11 cellular contexts compared by ENCODE assay signal in genomic region chr6:148501178-148501590, GRCh38.
DNase-seq lines count a peak whose midpoint lies in the region; ATAC-seq and TF ChIP-seq lines count a peak whose summit lies in the region.
"Had no signal": no experiment of that assay in that cellular context is flagged by ENCODE, and none has a peak within 500 bp of the region (broad histone marks: within the 10 kb centered on the region; RNA-seq: fewer than 3 reads in every experiment).

No MANE protein-coding gene starts in this region.

- intact Hi-C loops in left lung (cut with DNase I): no loop called here
- intact Hi-C loops in testis (cut with DNase I; ENCODE audit: low total_unique reads): no loop called here

- H3K4me3 ChIP-seq in cardiac fibroblast (replicated peaks in 1 of 2; ENCODE audit: low read depth in 2 of 2, low read length in 2 of 2) (no peak overlapping the region), left lung (no peak overlapping the region), testis (no peak overlapping the region)
- H3K4me3 ChIP-seq: GM12878, SK-N-MC had no signal

- WGBS in testis, 2 donors: 64 to 76% methylated on average over 5 of the region's 5 CpGs

- DNase-seq in HT-29 (ENCODE audit: low spot score) (peak; percentile 69), cardiac fibroblast (ENCODE audit: low read depth in 2 of 2) (peak; percentile 97 to 99), left lung (no peak), testis (peak; percentile 60), middle frontal gyrus (ENCODE audit: extremely low spot score, low spot score) (no peak)
- DNase-seq: hypothalamus had no signal

- no peak for TF ChIP-seq CTCF in cardiac fibroblast (IDR thresholded peaks at IDR 0.05; ENCODE audit: low read depth, low read length)
- TF ChIP-seq CTCF in left lung (IDR thresholded peaks at IDR 0.05): no peak
- TF ChIP-seq CTCF in testis (IDR thresholded peaks at IDR 0.05): no peak

- H3K4me1 ChIP-seq in left lung (peaks cover 0 to 4% of the 10 kb centered on the region in 2 donors), testis (peaks cover 16% of the 10 kb centered on the region)

- no peaks in the 10 kb centered on the region for H3K36me3 ChIP-seq in left lung
- H3K36me3 ChIP-seq in testis (ENCODE audit: low read depth, missing control alignments): no peaks in the 10 kb centered on the region

- ATAC-seq in left lung: peak; percentile 39
- ATAC-seq in HG03159 (IDR thresholded peaks at IDR 0.05; ENCODE audit: unreplicated experiment): no peak
- ATAC-seq in GM21723 (IDR thresholded peaks at IDR 0.05; ENCODE audit: unreplicated experiment): no peak
- no peak for ATAC-seq in GM19463 (IDR thresholded peaks at IDR 0.05; ENCODE audit: unreplicated experiment)
- ATAC-seq: GM12878 had no signal

- H3K27ac ChIP-seq in left lung (peak overlapping the region in 1 of 2 donors; percentile 39), testis (peak overlapping the region; percentile 66 to 76)
- H3K27ac ChIP-seq: SK-N-MC had no signal

- H3K9me3 ChIP-seq in left lung (no peaks in the 10 kb centered on the region), testis (no peaks in the 10 kb centered on the region)

- TF ChIP-seq POLR2A in testis (IDR thresholded peaks at IDR 0.05): no peak

- H3K27me3 ChIP-seq in left lung (no peaks in the 10 kb centered on the region), testis (no peaks in the 10 kb centered on the region)

Comparison
In these comparisons a context has a peak if more than half of its experiments do, and no peak if none do; other contexts are left out.
1. DNase-seq: peak in HT-29 (single experiment), cardiac fibroblast (2 of 2) and testis (single experiment); none in left lung (0 of 2) and middle frontal gyrus (single experiment).